In the genomic region with DNA sequence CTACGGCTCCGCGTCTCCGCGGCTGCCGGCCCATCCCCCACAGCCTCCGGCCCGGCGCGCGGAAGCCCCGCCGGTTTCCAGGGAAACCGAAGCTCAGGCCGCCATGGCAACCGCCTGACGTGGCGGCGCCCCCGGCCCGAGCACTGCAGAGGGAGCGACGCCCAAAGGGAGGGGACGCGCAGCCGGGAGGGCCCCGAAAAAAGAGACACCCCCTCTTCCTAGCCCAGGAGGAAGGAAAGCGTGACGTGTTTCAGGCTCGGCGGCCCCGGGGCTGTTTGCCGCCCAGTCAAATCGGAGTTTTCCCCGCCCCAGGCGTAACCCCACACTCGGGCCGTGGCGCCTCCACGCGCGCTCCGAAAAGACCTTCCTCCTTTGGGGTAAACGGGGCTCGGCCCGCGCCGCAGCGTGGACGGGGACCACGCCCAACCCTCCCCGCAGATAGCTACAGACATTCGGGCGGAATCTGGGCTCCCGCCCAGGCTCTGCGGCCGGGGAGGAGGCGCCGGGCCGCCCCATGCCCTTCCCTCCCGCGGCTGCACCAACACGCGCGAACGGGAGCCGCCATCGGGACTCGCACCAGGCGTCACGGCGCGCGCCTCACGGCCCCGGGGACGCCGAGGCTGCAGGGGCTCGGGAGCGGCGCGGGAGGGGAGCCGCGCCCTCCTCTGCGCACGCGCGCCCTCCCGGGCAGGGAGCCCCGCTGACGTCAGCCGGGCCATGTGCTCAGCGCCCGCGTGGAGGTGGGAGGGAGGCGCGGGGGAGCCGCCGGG, we compare ENCODE assay signal across 8 cellular contexts. TPM values are rescaled to one million over a fixed set of nuclear protein-coding genes. Genes with fewer than 3 reads are reported as not detected.
DNase-seq lines count a peak whose midpoint lies in the region; ATAC-seq and TF ChIP-seq lines count a peak whose summit lies in the region.

No MANE protein-coding gene starts in this region.

- ATAC-seq in GM18868 (IDR thresholded peaks at IDR 0.05; ENCODE audit: unreplicated experiment) (peak; percentile 39), HG03097 (IDR thresholded peaks at IDR 0.05; ENCODE audit: low FRiP score, unreplicated experiment) (peak; percentile 35), left colon (peak; percentile 58)

- no peaks in the 10 kb centered on the region; the same call in 1 of the 2 replicates for H3K9me3 ChIP-seq in AG04450 (ENCODE audit: control insufficient read depth, insufficient read depth, low read length)

- no peaks in the 10 kb centered on the region for H3K27me3 ChIP-seq in AG04450 (ENCODE audit: control insufficient read depth, insufficient read depth, low read length)

- peak overlapping the region; percentile 64 for H3K4me3 ChIP-seq in AG04450 (ENCODE audit: low read depth, low read length)

- CTCF ChIA-PET in AG04450 (lab: Charles Lee) = interaction anchor here (0.6 to 3.7 kb wide), 4 partner anchors 11 to 1344 kb away, joined by 3 to 33 read pairs (median 18); no protein-coding TSS in a partner anchor

- DNase-seq in AG04450 (ENCODE audit: low read depth, low spot score) (peak; percentile 32), NCI-H345 (lab: John Stamatoyannopoulos, UW) (peak; percentile 87), left colon (peak; percentile 86 to 92)
- DNase-seq in activated CD4-positive, alpha-beta T cell treated with anti-CD3 and anti-CD28 coated beads for 4 hours = peak; percentile 90 to 93
- peak; percentile 76 to 84 (median 80) for DNase-seq in stimulated activated CD4-positive, alpha-beta T cell treated with anti-CD3 and anti-CD28 coated beads, Interleukin-1b, Interleukin-23, amount 100 ng/mL, for 24 hours (ENCODE audit: low read depth in 4 of 4, low spot score in 1 of 4)

- peak overlapping the region; percentile 96 for H3K27ac ChIP-seq in AG04450 (ENCODE audit: low read depth, low read length)
- H3K27ac ChIP-seq in cingulate gyrus (ENCODE audit: low read depth, low read length) = peak overlapping the region; percentile 96

- POLR2A ChIA-PET in AG04450 (lab: Yijun Ruan, JAX) = interaction anchor here (0.6 to 3.1 kb wide), 7 partner anchors 8 to 66 kb away, joined by 3 to 31 read pairs (median 8); a partner anchor contains a TSS

- intact Hi-C loops in left colon (cut with DNase I, micrococcal nuclease) = no loop called here

- TF ChIP-seq CTCF in AG04450 (IDR thresholded peaks at IDR 0.05; ENCODE audit: low read depth, low read length) = no peak

RNA-seq across cellular contexts. Expression of a gene that starts 7.5 kb away (rescaled TPM):
- 2.2 and 2.8 TPM in 2 replicates for polyA plus RNA-seq in AG04450 (2011; rRNA removed)
- 3.5 and 3.7 TPM in 2 replicates for polyA minus RNA-seq in AG04450 (2011; rRNA and poly(A)+ RNA removed)
- 10 to 100 TPM; 22.3 to 25.6 TPM for total RNA-seq in left colon

RNA-seq across cellular contexts. Expression of a gene that starts 56.1 kb away (rescaled TPM):
- polyA plus RNA-seq in AG04450 (2011; rRNA removed) = 19.7 and 29.5 TPM in 2 replicates
- polyA minus RNA-seq in AG04450 (2011; rRNA and poly(A)+ RNA removed) = 35.8 and 44.5 TPM in 2 replicates
- 10 to 100 TPM; 29.6 to 35.3 TPM for total RNA-seq in left colon

RNA-seq across cellular contexts. Expression of a gene that starts 57.1 kb away (rescaled TPM):
- 15.1 and 15.5 TPM in 2 replicates for polyA plus RNA-seq in AG04450 (2011; rRNA removed)
- polyA minus RNA-seq in AG04450 (2011; rRNA and poly(A)+ RNA removed) = 18.6 and 22.8 TPM in 2 replicates
- total RNA-seq in left colon = 10 to 100 TPM; 11.8 to 16.4 TPM

Comparison
In these comparisons a context has a peak if more than half of its experiments do, and no peak if none do; other contexts are left out.
1. Peak in every context shown above with its lines: DNase-seq, ATAC-seq, H3K4me3 ChIP-seq and H3K27ac ChIP-seq.
2. DNase-seq: peak in every context shown above with its lines; median percentile 92 in activated CD4-positive, alpha-beta T cell treated with anti-CD3 and anti-CD28 coated beads for 4 hours; 89 in left colon; 87 in NCI-H345; 80 in stimulated activated CD4-positive, alpha-beta T cell treated with anti-CD3 and anti-CD28 coated beads, Interleukin-1b, Interleukin-23, amount 100 ng/mL, for 24 hours; 32 in AG04450.